In the genomic region with DNA sequence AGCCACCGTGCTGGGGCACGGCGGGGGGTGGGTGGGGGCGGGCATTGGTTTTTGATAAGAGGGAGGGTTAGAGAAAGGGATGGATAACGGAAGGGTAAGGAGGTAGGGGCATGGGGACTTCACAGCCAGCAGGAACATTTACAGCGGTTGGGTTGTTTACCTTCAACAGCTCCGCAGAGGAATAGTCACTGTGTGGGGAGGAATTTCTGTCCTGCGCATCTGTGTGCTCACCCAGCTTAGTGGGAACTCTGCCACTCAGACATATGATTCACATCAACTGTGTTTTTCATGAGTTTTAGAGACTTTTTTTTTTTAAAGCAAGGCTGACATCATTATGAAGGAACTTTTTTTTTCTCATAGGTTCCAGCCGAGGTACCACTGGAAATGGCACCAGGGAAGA, we compare ENCODE assay signal across 13 cellular contexts. TPM values are rescaled to one million over a fixed set of nuclear protein-coding genes. Genes with fewer than 3 reads are reported as not detected.
A peak's percentile ranks its signal among the peaks of the same experiment; 100 is the strongest.
DNase-seq lines count a peak whose midpoint lies in the region; ATAC-seq and TF ChIP-seq lines count a peak whose summit lies in the region.
"Had no signal": no experiment of that assay in that cellular context is flagged by ENCODE, and none has a peak within 500 bp of the region (broad histone marks: within the 10 kb centered on the region; RNA-seq: fewer than 3 reads in every experiment).

No MANE protein-coding gene starts in this region.

- H3K9me3 ChIP-seq in ovary = no peaks in the 10 kb centered on the region

- TF ChIP-seq POLR2A in ovary (IDR thresholded peaks at IDR 0.05) = no peak
- TF ChIP-seq POLR2A in erythroblast (IDR thresholded peaks at IDR 0.05; ENCODE audit: low read length) = no peak

- H3K4me1 Mint-ChIP-seq in activated T-cell treated with anti-CD3 and anti-CD28 coated beads, Interleukin-2, amount 50 U/mL, for 4 hours (ENCODE audit: low read depth) = no peaks in the 10 kb centered on the region
- H3K4me1 Mint-ChIP-seq: activated naive CD8-positive, alpha-beta T cell treated with anti-CD3 and anti-CD28 coated beads, Interleukin-2, amount 10 ng/mL, durations not matched to agents 7 days and 5 days; memory B cell had no signal

- H3K9me3 Mint-ChIP-seq in activated T-cell treated with anti-CD3 and anti-CD28 coated beads, Interleukin-2, amount 50 U/mL, for 4 hours = no peaks in the 10 kb centered on the region
- H3K9me3 Mint-ChIP-seq: activated naive CD8-positive, alpha-beta T cell treated with anti-CD3 and anti-CD28 coated beads, Interleukin-2, amount 10 ng/mL, durations not matched to agents 7 days and 5 days; memory B cell had no signal

- intact Hi-C loops in ovary (cut with DNase I) = no loop called here

- H3K27me3 Mint-ChIP-seq in activated T-cell treated with anti-CD3 and anti-CD28 coated beads, Interleukin-2, amount 50 U/mL, for 4 hours (ENCODE audit: low read depth) = peaks cover 27% of the 10 kb centered on the region

- no peaks in the 10 kb centered on the region for H3K4me1 ChIP-seq in ovary (ENCODE audit: insufficient read depth)

- WGBS in ovary, 3 donors = 5 to 11% (median 7%) methylated on average over 9 of the region's 9 CpGs

- H3K4me3 Mint-ChIP-seq in activated T-cell treated with anti-CD3 and anti-CD28 coated beads, Interleukin-2, amount 50 U/mL, for 4 hours = no peak overlapping the region
- H3K4me3 Mint-ChIP-seq: activated naive CD8-positive, alpha-beta T cell treated with anti-CD3 and anti-CD28 coated beads, Interleukin-2, amount 10 ng/mL, durations not matched to agents 7 days and 5 days; memory B cell had no signal

- TF ChIP-seq CTCF in fibroblast of pulmonary artery (IDR thresholded peaks at IDR 0.05; ENCODE audit: low read length, missing control alignments) (no peak), ovary (IDR thresholded peaks at IDR 0.05) (no peak), GM20000 (IDR thresholded peaks at IDR 0.05; ENCODE audit: extremely low read depth, missing control alignments) (no peak)

- TF ChIP-seq EP300 in ovary (IDR thresholded peaks at IDR 0.05) = no peak

- H3K27ac ChIP-seq in ovary = peak overlapping the region in 1 of 2 donors; percentile 37

- H3K4me3 ChIP-seq in fibroblast of pulmonary artery (replicated peaks; ENCODE audit: low read depth, low read length) (no peak overlapping the region), ovary (no peak overlapping the region)

- no peaks in the 10 kb centered on the region for H3K27me3 ChIP-seq in ovary

- DNase-seq in GM04503 (ENCODE audit: low read depth) (peak; percentile 78), RKO (ENCODE audit: low spot score) (peak; percentile 44), fibroblast of pulmonary artery (ENCODE audit: low read depth) (peak; percentile 90), ovary (peak in 3 of 5 donors; percentile 62 to 81 (median 73)), GM20000 (ENCODE audit: low spot score) (no peak), T1000 (lab: John Stamatoyannopoulos, UW) (no peak), erythroblast (lab: John Stamatoyannopoulos, UW) (no peak)
- DNase-seq in activated T-cell treated with anti-CD3 and anti-CD28 coated beads, Interleukin-2, amount 50 U/mL, for 4 hours = no peak
- DNase-seq: activated CD4-positive, alpha-beta T cell treated with anti-CD3 and anti-CD28 coated beads, Interleukin-2, amount 50 U/mL, for 1 hour; activated naive CD8-positive, alpha-beta T cell treated with anti-CD3 and anti-CD28 coated beads, Interleukin-2, amount 10 ng/mL, durations not matched to agents 7 days and 5 days; NCI-H187; SIG-M5 had no signal

- ATAC-seq in activated T-cell treated with anti-CD3 and anti-CD28 coated beads, Interleukin-2, amount 50 U/mL, for 4 hours = no peak

- H3K36me3 Mint-ChIP-seq in activated T-cell treated with anti-CD3 and anti-CD28 coated beads, Interleukin-2, amount 50 U/mL, for 4 hours (ENCODE audit: insufficient read depth) = no peaks in the 10 kb centered on the region
- H3K36me3 Mint-ChIP-seq: activated naive CD8-positive, alpha-beta T cell treated with anti-CD3 and anti-CD28 coated beads, Interleukin-2, amount 10 ng/mL, durations not matched to agents 7 days and 5 days; memory B cell had no signal

- H3K36me3 ChIP-seq in ovary = no peaks in the 10 kb centered on the region

RNA-seq across cellular contexts. Expression of a gene that starts 19.6 kb away (rescaled TPM):
- 10 to 100 TPM; 11.5 to 37.3 (median 20.5) TPM for total RNA-seq in ovary
- 10 to 100 TPM in 1 of 2 donors, 1 to 10 TPM in 1; 3.1 to 26.9 TPM for polyA plus RNA-seq in ovary
- total RNA-seq in activated T-cell treated with anti-CD3 and anti-CD28 coated beads, Interleukin-2, amount 50 U/mL, for 4 hours = under 1 TPM in 2 of 3 donors, not detected in 1; 0.11 to 0.33 TPM
- total RNA-seq: activated naive CD8-positive, alpha-beta T cell treated with anti-CD3 and anti-CD28 coated beads, Interleukin-2, amount 10 ng/mL, durations not matched to agents 7 days and 5 days had no signal

RNA-seq across cellular contexts. Expression of a gene that starts 21.4 kb away (rescaled TPM):
- 1 to 10 TPM in 4 of 7 donors, under 1 TPM in 3; 0.34 to 2.0 (median 1.2) TPM for total RNA-seq in ovary
- polyA plus RNA-seq in ovary = 1 to 10 TPM in 1 of 2 donors, under 1 TPM in 1; 0.98 to 1.5 TPM
- not detected for total RNA-seq in activated T-cell treated with anti-CD3 and anti-CD28 coated beads, Interleukin-2, amount 50 U/mL, for 4 hours
- total RNA-seq: activated naive CD8-positive, alpha-beta T cell treated with anti-CD3 and anti-CD28 coated beads, Interleukin-2, amount 10 ng/mL, durations not matched to agents 7 days and 5 days had no signal

RNA-seq across cellular contexts. Expression of a gene that starts 37.9 kb away (rescaled TPM):
- total RNA-seq in ovary = 10 to 100 TPM; 47.3 to 86.9 (median 60.6) TPM
- polyA plus RNA-seq in ovary = 10 to 100 TPM; 52.6 to 67.2 TPM
- total RNA-seq in activated T-cell treated with anti-CD3 and anti-CD28 coated beads, Interleukin-2, amount 50 U/mL, for 4 hours = 100 to 1,000 TPM; 146 to 170 (median 165) TPM

RNA-seq across cellular contexts. Expression of a gene that starts 38.0 kb away (rescaled TPM):
- 10 to 100 TPM in 4 of 7 donors, 1 to 10 TPM in 3; 5.7 to 18.0 (median 15.4) TPM for total RNA-seq in ovary
- 10 to 100 TPM in 1 of 2 donors, 1 to 10 TPM in 1; 3.5 to 11.7 TPM for polyA plus RNA-seq in ovary
- total RNA-seq in activated T-cell treated with anti-CD3 and anti-CD28 coated beads, Interleukin-2, amount 50 U/mL, for 4 hours = 1 to 10 TPM; 4.5 to 5.2 (median 5.0) TPM

Comparison
In these comparisons a context has a peak if more than half of its experiments do, and no peak if none do; other contexts are left out.
1. DNase-seq: peak in GM04503 (single experiment), RKO (single experiment), fibroblast of pulmonary artery (single experiment) and ovary (3 of 5); none in GM20000 (single experiment), T1000 (single experiment), erythroblast (0 of 2) and activated T-cell treated with anti-CD3 and anti-CD28 coated beads, Interleukin-2, amount 50 U/mL, for 4 hours (single experiment).
2. RNA of a gene that starts 19.6 kb away (total RNA-seq): 11.5 to 37.3 TPM in ovary; 0.11 to 0.33 TPM in activated T-cell treated with anti-CD3 and anti-CD28 coated beads, Interleukin-2, amount 50 U/mL, for 4 hours; every median in the first group is over 4 times any median in the second.